ENCODE assay signal across 15 cellular contexts in the genomic region with DNA sequence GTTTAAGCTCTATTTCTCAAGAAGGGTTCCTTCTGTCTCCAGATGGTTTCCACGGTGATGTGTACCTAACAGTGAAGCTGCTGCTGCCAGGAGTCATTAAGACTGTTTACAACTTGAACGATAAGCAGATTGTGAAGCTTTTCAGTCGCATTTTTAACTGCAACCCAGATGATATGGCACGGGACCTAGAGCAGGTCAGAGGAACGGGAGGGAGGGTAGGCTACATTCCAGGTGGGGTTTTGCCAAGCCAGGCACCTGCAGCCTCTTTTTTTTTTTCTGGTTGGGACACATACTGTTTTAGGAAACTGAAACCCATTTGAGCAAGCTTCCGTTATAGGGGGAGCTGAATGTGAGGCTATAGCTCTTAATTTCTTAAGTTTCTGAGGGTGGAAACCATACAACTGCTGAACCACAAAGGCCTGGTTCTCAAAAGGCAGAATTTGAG. TPM values are rescaled to one million over a fixed set of nuclear protein-coding genes. Genes with fewer than 3 reads are reported as not detected.
DNase-seq lines count a peak whose midpoint lies in the region; ATAC-seq and TF ChIP-seq lines count a peak whose summit lies in the region.
"Had no signal": no experiment of that assay in that cellular context is flagged by ENCODE, and none has a peak within 500 bp of the region (broad histone marks: within the 10 kb centered on the region; RNA-seq: fewer than 3 reads in every experiment).

No MANE protein-coding gene starts in this region.

- no peaks in the 10 kb centered on the region for H3K9me3 ChIP-seq in gastroesophageal sphincter
- H3K9me3 ChIP-seq in thymus (ENCODE audit: control insufficient read depth), result no peaks in the 10 kb centered on the region
- H3K9me3 ChIP-seq: A549, thoracic aorta had no signal

- DNase-seq in SKM-1 treated with dmso at 0.1 percent for 144 hours (lab: John Stamatoyannopoulos, UW; ENCODE audit: unreplicated experiment) (peak; percentile 25), SKM-1 (lab: John Stamatoyannopoulos, UW; ENCODE audit: unreplicated experiment) (no peak), NCI-H2196 (lab: John Stamatoyannopoulos, UW; ENCODE audit: unreplicated experiment) (peak; percentile 25), head of caudate nucleus (no peak)
- no peak for DNase-seq in activated T-cell treated with anti-CD3 and anti-CD28 coated beads, Interleukin-2, amount 50 U/mL, for 1 hour
- DNase-seq: activated naive CD4-positive, alpha-beta T cell treated with anti-CD3 and anti-CD28 coated beads, Interleukin-2, amount 50 U/mL, for 16 hours; DMS53; H9; NCI-H2081; PC-3 had no signal

- 17 to 48% methylated on average over 5 to 6 of the region's 6 CpGs for WGBS in gastroesophageal sphincter (ENCODE audit: low coverage in 1 of 2), 2 donors
- WGBS in thymus, result 89% methylated on average over 6 of the region's 6 CpGs

- intact Hi-C loops in head of caudate nucleus (cut with DNase I), result no loop called here

- ATAC-seq in gastroesophageal sphincter (no peak), GM18520 (IDR thresholded peaks at IDR 0.05; ENCODE audit: unreplicated experiment) (no peak)
- ATAC-seq: A549, PC-3 had no signal

- peaks cover 0 to 100% of the 10 kb centered on the region in 2 donors for H3K36me3 ChIP-seq in gastroesophageal sphincter
- peaks cover 62% of the 10 kb centered on the region for H3K36me3 ChIP-seq in thymus (ENCODE audit: control insufficient read depth, insufficient read depth)

- TF ChIP-seq CTCF in gastroesophageal sphincter (IDR thresholded peaks at IDR 0.05), result no peak

- no peak overlapping the region for H3K4me3 ChIP-seq in gastroesophageal sphincter
- no peak overlapping the region for H3K4me3 ChIP-seq in thymus (ENCODE audit: low read length)
- H3K4me3 ChIP-seq: A549, thoracic aorta had no signal

- TF ChIP-seq POLR2A in gastroesophageal sphincter (IDR thresholded peaks at IDR 0.05), result no peak

- H3K27me3 ChIP-seq in gastroesophageal sphincter, result no peaks in the 10 kb centered on the region
- no peaks in the 10 kb centered on the region for H3K27me3 ChIP-seq in thymus (ENCODE audit: control insufficient read depth, insufficient read depth)

- peaks cover 0 to 9% (median 0%) of the 10 kb centered on the region in 3 donors for H3K4me1 ChIP-seq in gastroesophageal sphincter
- no peaks in the 10 kb centered on the region for H3K4me1 ChIP-seq in thymus (ENCODE audit: control insufficient read depth, insufficient read depth, low read length)
- H3K4me1 ChIP-seq: A549 had no signal

- TF ChIP-seq EP300 in gastroesophageal sphincter (IDR thresholded peaks at IDR 0.05), result no peak

- H3K27ac ChIP-seq in gastroesophageal sphincter, result peak overlapping the region in 3 of 4 donors; percentile 32 to 47 (median 33)
- peak overlapping the region; percentile 9 for H3K27ac ChIP-seq in thymus (ENCODE audit: low read depth)
- H3K27ac ChIP-seq: A549, thoracic aorta had no signal

RNA-seq across cellular contexts. Expression of gene LIG3, which starts 10.6 kb away (rescaled TPM):
- 10 to 100 TPM; 25.0 to 36.3 (median 29.9) TPM for total RNA-seq in gastroesophageal sphincter
- polyA plus RNA-seq in thymus, result 7.6 TPM

RNA-seq across cellular contexts. Expression of gene ZNF830, which starts 29.6 kb away (rescaled TPM):
- total RNA-seq in gastroesophageal sphincter, result 10 to 100 TPM; 12.7 to 15.0 (median 13.5) TPM
- 30.3 TPM for polyA plus RNA-seq in thymus

RNA-seq across cellular contexts. Expression of gene CCT6B, which starts 29.7 kb away (rescaled TPM):
- total RNA-seq in gastroesophageal sphincter, result 1 to 10 TPM; 2.5 to 4.0 (median 2.8) TPM
- polyA plus RNA-seq in thymus, result 4.0 TPM

Comparison
In these comparisons a context has a peak if more than half of its experiments do, and no peak if none do; other contexts are left out.
1. DNase-seq: peak in SKM-1 treated with dmso at 0.1 percent for 144 hours (single experiment) and NCI-H2196 (single experiment); none in SKM-1 (single experiment), head of caudate nucleus (0 of 42) and activated T-cell treated with anti-CD3 and anti-CD28 coated beads, Interleukin-2, amount 50 U/mL, for 1 hour (single experiment).